Comparison of ENCODE assay signal across 8 cellular contexts in the genomic region with DNA sequence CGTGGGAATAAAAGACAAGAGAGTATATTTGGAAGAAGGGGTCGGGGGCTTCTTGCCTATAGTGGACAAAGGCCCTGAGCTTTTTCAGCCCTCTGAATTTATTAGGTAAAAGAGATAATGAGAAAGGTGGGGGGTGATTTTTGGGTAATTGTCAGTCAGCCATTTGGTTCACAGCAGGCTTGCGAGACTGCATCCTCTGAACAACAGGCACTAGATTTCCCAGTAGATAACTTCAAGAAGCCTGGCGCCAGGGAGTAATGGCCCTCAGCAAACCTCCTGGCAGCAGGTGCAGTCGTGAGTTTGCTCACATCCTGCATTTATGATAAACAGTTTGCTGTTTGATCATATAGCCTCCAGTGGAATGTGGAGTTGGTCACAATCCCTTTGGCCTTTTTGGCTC.
"Had no signal": no experiment of that assay in that cellular context is flagged by ENCODE, and none has a peak within 500 bp of the region (broad histone marks: within the 10 kb centered on the region; RNA-seq: fewer than 3 reads in every experiment).

No MANE protein-coding gene starts in this region.

- H3K4me3 ChIP-seq: GM12878 had no signal

- DNase-seq: GDM1, GF-D8 had no signal

- ATAC-seq: GM12878 had no signal

- FAIRE-seq: G401.6, GM12878, GM12891, GM12892, GM18507, GM19239 had no signal
